Comparison of ENCODE assay signal across 8 cellular contexts in the genomic region with DNA sequence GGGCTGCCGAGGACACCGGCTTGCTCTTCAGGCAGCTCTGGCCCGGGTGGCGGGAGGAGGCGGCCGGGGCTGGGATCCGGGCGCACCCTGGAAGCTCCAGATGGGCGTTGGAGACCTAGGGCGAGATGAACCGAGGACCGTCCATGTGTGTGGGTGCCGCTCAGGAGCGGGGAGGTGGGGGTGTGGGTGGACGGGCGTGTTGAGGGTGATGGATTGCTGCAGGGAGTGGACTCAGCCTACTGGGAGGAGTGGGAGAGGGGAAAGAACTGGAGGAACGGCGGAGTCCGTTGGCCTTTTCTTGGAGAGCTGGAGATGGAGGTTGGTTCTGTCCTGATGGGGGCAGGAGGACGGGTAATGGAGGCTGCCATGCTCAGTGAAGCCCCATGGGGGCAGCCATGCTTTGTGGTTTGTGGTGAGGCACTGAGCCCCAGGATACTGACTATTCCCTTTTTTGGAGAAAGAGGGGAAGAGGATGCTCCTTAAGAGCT. TPM values are rescaled to one million over a fixed set of nuclear protein-coding genes. Genes with fewer than 3 reads are reported as not detected.
DNase-seq lines count a peak whose midpoint lies in the region; ATAC-seq lines count a peak whose summit lies in the region.

No MANE protein-coding gene starts in this region.

- H3K4me3 ChIP-seq in Jurkat, Clone E6-1 (ENCODE audit: low read length), result no peak overlapping the region

- peak; percentile 17 for ATAC-seq in stimulated activated naive CD8-positive, alpha-beta T cell treated with anti-CD3 and anti-CD28 coated beads, Interleukin-15, Interleukin-2, amounts not matched to agents 100 U/mL and 50 U/mL, for 24 hours

- DNase-seq in SIG-M5 treated with dmso at 0.1 percent for 504 hours (lab: John Stamatoyannopoulos, UW; ENCODE audit: unreplicated experiment), result peak; percentile 15
- DNase-seq in SIG-M5 (lab: John Stamatoyannopoulos, UW), result no peak
- peak; percentile 53 for DNase-seq in Jurkat, Clone E6-1 (ENCODE audit: low read depth, low spot score)
- DNase-seq in activated T-helper 9 cell treated with anti-CD3 and anti-CD28 coated beads, Interleukin-2, amount 50 U/mL, for 16 hours (ENCODE audit: low read depth), result peak; percentile 1
- DNase-seq in iPS DF 4.7 (ENCODE audit: extremely low read depth, low spot score), result peak; percentile 66
- DNase-seq in stimulated activated naive CD8-positive, alpha-beta T cell treated with anti-CD3 and anti-CD28 coated beads, Interleukin-15, Interleukin-2, amounts not matched to agents 100 U/mL and 50 U/mL, for 24 hours, result peak; percentile 13
- DNase-seq in activated effector memory CD4-positive, alpha-beta T cell treated with Interleukin-2 at 50 U/mL for 16 hours, result no peak
- no peak for DNase-seq in NCI-H2171 treated with DMSO at 0.1 percent for 48 hours (lab: John Stamatoyannopoulos, UW)

RNA-seq across cellular contexts. Expression of a gene that starts 27.1 kb away (rescaled TPM):
- 42.6 TPM for polyA plus RNA-seq in Jurkat, Clone E6-1 (2012; ENCODE audit: insufficient read depth, insufficient read length)

RNA-seq across cellular contexts. Expression of a gene that starts 33.2 kb away (rescaled TPM):
- 172 TPM for polyA plus RNA-seq in Jurkat, Clone E6-1 (2012; ENCODE audit: insufficient read depth, insufficient read length)

RNA-seq across cellular contexts. Expression of a gene that starts 43.2 kb away (rescaled TPM):
- 62.2 TPM for polyA plus RNA-seq in Jurkat, Clone E6-1 (2012; ENCODE audit: insufficient read depth, insufficient read length)

Comparison
In these comparisons a context has a peak if more than half of its experiments do, and no peak if none do; other contexts are left out.
1. DNase-seq: peak in SIG-M5 treated with dmso at 0.1 percent for 504 hours (single experiment), Jurkat, Clone E6-1 (single experiment), activated T-helper 9 cell treated with anti-CD3 and anti-CD28 coated beads, Interleukin-2, amount 50 U/mL, for 16 hours (single experiment), iPS DF 4.7 (single experiment) and stimulated activated naive CD8-positive, alpha-beta T cell treated with anti-CD3 and anti-CD28 coated beads, Interleukin-15, Interleukin-2, amounts not matched to agents 100 U/mL and 50 U/mL, for 24 hours (single experiment); none in SIG-M5 (single experiment), activated effector memory CD4-positive, alpha-beta T cell treated with Interleukin-2 at 50 U/mL for 16 hours (single experiment) and NCI-H2171 treated with DMSO at 0.1 percent for 48 hours (single experiment).